8 cellular contexts compared by ENCODE assay signal in the genomic region with DNA sequence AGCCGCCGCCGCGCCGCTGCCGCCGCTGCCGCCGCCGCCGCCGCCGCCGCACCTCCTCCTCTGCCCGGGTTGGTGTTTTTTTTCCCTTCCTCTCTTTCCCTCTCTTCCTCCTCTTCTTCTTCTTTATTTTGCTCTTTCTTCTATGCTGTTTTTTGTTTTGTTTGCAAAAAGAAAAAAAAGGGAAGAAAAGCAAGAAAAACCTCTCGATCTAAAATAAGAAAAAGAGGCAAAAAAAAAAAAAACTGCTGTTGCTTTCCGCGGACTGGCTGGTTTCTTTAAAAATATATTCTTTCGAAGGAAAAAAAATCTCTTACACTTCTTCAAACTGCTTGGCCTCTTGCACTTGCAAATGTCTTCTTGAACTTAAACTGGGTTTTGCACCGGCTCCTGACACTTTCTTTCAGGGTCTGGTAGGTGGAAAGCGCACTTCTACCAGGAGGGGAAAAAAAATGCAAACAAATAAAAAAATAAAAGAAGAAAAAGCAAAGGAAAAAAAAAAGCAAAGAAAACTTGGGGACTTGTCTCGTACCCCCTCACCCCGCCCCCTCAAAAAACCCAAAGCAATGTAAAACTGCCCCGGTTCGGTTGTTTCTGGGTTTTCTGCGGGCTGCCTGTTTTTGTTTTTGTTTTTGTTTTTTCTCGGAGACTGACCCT. TPM values are rescaled to one million over a fixed set of nuclear protein-coding genes. Genes with fewer than 3 reads are reported as not detected.
DNase-seq lines count a peak whose midpoint lies in the region; ATAC-seq and TF ChIP-seq lines count a peak whose summit lies in the region.

No MANE protein-coding gene starts in this region.

- H3K4me3 ChIP-seq in BLaER1 treated with 17β-estradiol and CSF1 and Interleukin-3, amounts not matched to agents 10 nM and 100 nM, result peak overlapping the region; percentile 69 to 78 (median 76)
- H3K4me3 ChIP-seq in coronary artery, result peak overlapping the region; percentile 68

- TF ChIP-seq EP300 in Ishikawa (IDR thresholded peaks at IDR 0.05; ENCODE audit: borderline replicate concordance), result no peak

- H3K36me3 Mint-ChIP-seq in natural killer cell treated with Interleukin-12 subunit alpha and Interleukin-12 subunit beta and Interleukin-15 and Interleukin-18, amount 100 ng/mL, for 72 hours, result peaks cover 7% of the 10 kb centered on the region

- peaks cover 21 to 54% (median 44%) of the 10 kb centered on the region in 10 experiments for H3K4me1 ChIP-seq in BLaER1 treated with 17β-estradiol and CSF1 and Interleukin-3, amounts not matched to agents 10 nM and 100 nM

- H3K9me3 Mint-ChIP-seq in natural killer cell treated with Interleukin-12 subunit alpha and Interleukin-12 subunit beta and Interleukin-15 and Interleukin-18, amount 100 ng/mL, for 72 hours, result no peaks in the 10 kb centered on the region

- H3K27ac ChIP-seq in BLaER1 treated with 17β-estradiol and CSF1 and Interleukin-3, amounts not matched to agents 10 nM and 100 nM, result peak overlapping the region in 10 of 11 experiments; percentile 58 to 80 (median 75); a peak in 20 of 22 replicates
- no peak overlapping the region for H3K27ac ChIP-seq in coronary artery

- H3K27me3 Mint-ChIP-seq in natural killer cell treated with Interleukin-12 subunit alpha and Interleukin-12 subunit beta and Interleukin-15 and Interleukin-18, amount 100 ng/mL, for 72 hours, result no peaks in the 10 kb centered on the region

- ATAC-seq in natural killer cell treated with Interleukin-12 subunit alpha and Interleukin-12 subunit beta and Interleukin-15 and Interleukin-18, amount 100 ng/mL, for 72 hours, result no peak

- peaks cover 58 to 64% of the 10 kb centered on the region in 2 donors for H3K4me1 Mint-ChIP-seq in natural killer cell treated with Interleukin-12 subunit alpha and Interleukin-12 subunit beta and Interleukin-15 and Interleukin-18, amount 100 ng/mL, for 72 hours (ENCODE audit: low read depth in 2 of 2)

- no peak for TF ChIP-seq RAD21 in Ishikawa (IDR thresholded peaks at IDR 0.05; ENCODE audit: low read depth)

- peaks cover 0 to 43% (median 23%) of the 10 kb centered on the region in 11 experiments; a peak in 17 of 22 replicates for H4K20me1 ChIP-seq in BLaER1 treated with 17β-estradiol and CSF1 and Interleukin-3, amounts not matched to agents 10 nM and 100 nM

- H3K36me3 ChIP-seq in BLaER1 treated with 17β-estradiol and CSF1 and Interleukin-3, amounts not matched to agents 10 nM and 100 nM, result no peaks in the 10 kb centered on the region

- peak overlapping the region; percentile 95 for H3K4me3 Mint-ChIP-seq in natural killer cell treated with Interleukin-12 subunit alpha and Interleukin-12 subunit beta and Interleukin-15 and Interleukin-18, amount 100 ng/mL, for 72 hours

- H3K27me3 ChIP-seq in BLaER1 treated with 17β-estradiol and CSF1 and Interleukin-3, amounts not matched to agents 10 nM and 100 nM, result peaks cover 74 to 100% (median 99%) of the 10 kb centered on the region in 11 experiments

- DNase-seq in coronary artery (ENCODE audit: low spot score), result no peak
- no peak for DNase-seq in natural killer cell treated with Interleukin-12 subunit alpha and Interleukin-12 subunit beta and Interleukin-15 and Interleukin-18, amount 100 ng/mL, for 72 hours (ENCODE audit: low spot score)
- no peak for DNase-seq in GF-D8 (lab: John Stamatoyannopoulos, UW)
- DNase-seq in activated gamma-delta T cell (lab: John Stamatoyannopoulos, UW), result no peak
- DNase-seq in anterior cingulate cortex (lab: John Stamatoyannopoulos, UW), result no peak
- DNase-seq in NAMALWA (ENCODE audit: low spot score), result no peak

- peak overlapping the region; percentile 72 to 85 (median 79) for H3K9ac ChIP-seq in BLaER1 treated with 17β-estradiol and CSF1 and Interleukin-3, amounts not matched to agents 10 nM and 100 nM

- no peaks in the 10 kb centered on the region for H3K9me3 ChIP-seq in BLaER1 treated with 17β-estradiol and CSF1 and Interleukin-3, amounts not matched to agents 10 nM and 100 nM (replicated peaks in 1 of 11)

- TF ChIP-seq CTCF in coronary artery (IDR thresholded peaks at IDR 0.05), result no peak

- H3K27ac Mint-ChIP-seq in natural killer cell treated with Interleukin-12 subunit alpha and Interleukin-12 subunit beta and Interleukin-15 and Interleukin-18, amount 100 ng/mL, for 72 hours, result peak overlapping the region; percentile 94 to 96

- H3K4me2 ChIP-seq in BLaER1 treated with 17β-estradiol and CSF1 and Interleukin-3, amounts not matched to agents 10 nM and 100 nM, result peak overlapping the region; percentile 85 to 97 (median 96)

TF ChIP-seq in Ishikawa, 13 proteins besides CTCF, POLR2A, EP300 and RAD21:
- no peak for TF ChIP-seq FOXM1 (IDR thresholded peaks at IDR 0.05; ENCODE audit: borderline replicate concordance, low read depth)
- 0 out of 2 replicates have a peak, but pooled peaks have one; percentile 0 for TF ChIP-seq ZBTB7A (IDR thresholded peaks at IDR 0.05; ENCODE audit: low read depth)

RNA-seq across cellular contexts. Expression of a gene that starts 0.6 kb away (rescaled TPM):
- 10 to 100 TPM; 12.9 to 27.6 TPM for total RNA-seq in natural killer cell treated with Interleukin-12 subunit alpha and Interleukin-12 subunit beta and Interleukin-15 and Interleukin-18, amount 100 ng/mL, for 72 hours

Comparison
In these comparisons a context has a peak if more than half of its experiments do, and no peak if none do; other contexts are left out.
1. H3K27ac ChIP-seq: peak in BLaER1 treated with 17β-estradiol and CSF1 and Interleukin-3, amounts not matched to agents 10 nM and 100 nM (10 of 11); none in coronary artery (0 of 2).